ENCODE assay signal across 8 cellular contexts in genomic region chr3:38039101-38039898, GRCh38. TPM values are rescaled to one million over a fixed set of nuclear protein-coding genes. Genes with fewer than 3 reads are reported as not detected.
DNase-seq lines count a peak whose midpoint lies in the region; ATAC-seq and TF ChIP-seq lines count a peak whose summit lies in the region.

Gene DLEC1 (plus strand): TSS chr3:38039208. CDS start chr3:38039226, 18 bp downstream.

- H3K27ac ChIP-seq in HEK293 (ENCODE audit: extremely low read depth, low read depth, low read length) (no peak within 1 kb of the TSS), rectal smooth muscle tissue (ENCODE audit: low read depth, low read length) (no peak within 1 kb of the TSS), vagina (no peak within 1 kb of the TSS)

- peak; percentile 76 for ATAC-seq in activated T-helper 17 cell treated with anti-CD3 and anti-CD28 coated beads, Interleukin-2, amount 50 U/mL, for 72 hours (replicated peaks)
- ATAC-seq in Right ventricle myocardium superior (ENCODE audit: poor library complexity), result peak; percentile 83

- TF ChIP-seq CTCF in GM12864 (IDR thresholded peaks at IDR 0.05; ENCODE audit: low read depth, low read length, missing control alignments) (no peak), HEK293 (tag by site-specific recombination; IDR thresholded peaks at IDR 0.05) (no peak), vagina (IDR thresholded peaks at IDR 0.05) (no peak)

- no peak within 1 kb of the TSS for H3K9ac ChIP-seq in rectal smooth muscle tissue (ENCODE audit: low read length)

- H3K27me3 ChIP-seq in rectal smooth muscle tissue (ENCODE audit: control insufficient read depth, insufficient read depth, low read length) (no peaks in the 10 kb centered on the region), vagina (no peaks in the 10 kb centered on the region)

- H3K27me3 Mint-ChIP-seq in activated T-helper 17 cell treated with anti-CD3 and anti-CD28 coated beads, Interleukin-2, amount 50 U/mL, for 72 hours, result no peaks in the 10 kb centered on the region

- H3K4me3 Mint-ChIP-seq in activated T-helper 17 cell treated with anti-CD3 and anti-CD28 coated beads, Interleukin-2, amount 50 U/mL, for 72 hours, result peak within 1 kb of the TSS; percentile 79

- H3K9me3 ChIP-seq in HEK293 (ENCODE audit: control insufficient read depth, insufficient read depth, low read depth, low read length), result no peaks in the 10 kb centered on the region
- no peaks in the 10 kb centered on the region for H3K9me3 ChIP-seq in vagina

- CTCF ChIA-PET in HEK293 (lab: Yijun Ruan, JAX), result interaction anchor here (0.6 kb wide), 1 partner anchor 107 kb away, joined by 7 read pairs; no protein-coding TSS in a partner anchor

- DNase-seq in GM12864 (ENCODE audit: low read depth), result peak; percentile 52
- peak; percentile 72 for DNase-seq in NCI-H748 (lab: John Stamatoyannopoulos, UW; ENCODE audit: unreplicated experiment)
- peak; percentile 87 for DNase-seq in Right ventricle myocardium superior
- DNase-seq in vagina (ENCODE audit: extremely low spot score in 2 of 2), result no peak
- DNase-seq in NCI-H2171 treated with DMSO at 0.1 percent for 48 hours (lab: John Stamatoyannopoulos, UW), result no peak

- H3K36me3 ChIP-seq in HEK293 (ENCODE audit: control insufficient read depth in 2 of 2, insufficient read depth in 1 of 2, low read length in 2 of 2) (no peaks in the 10 kb centered on the region), rectal smooth muscle tissue (ENCODE audit: control insufficient read depth, insufficient read depth, low read length) (no peaks in the 10 kb centered on the region), vagina (no peaks in the 10 kb centered on the region)

- H3K27ac Mint-ChIP-seq in activated T-helper 17 cell treated with anti-CD3 and anti-CD28 coated beads, Interleukin-2, amount 50 U/mL, for 72 hours, result peak within 1 kb of the TSS; percentile 95

- peaks cover 10% of the 10 kb centered on the region for H3K36me3 Mint-ChIP-seq in activated T-helper 17 cell treated with anti-CD3 and anti-CD28 coated beads, Interleukin-2, amount 50 U/mL, for 72 hours (ENCODE audit: low read depth)

- H3K4me3 ChIP-seq in GM12864 (ENCODE audit: low read depth, low read length), result peak within 1 kb of the TSS; percentile 52
- H3K4me3 ChIP-seq in HEK293 (ENCODE audit: low read depth, low read length), result peak within 1 kb of the TSS; percentile 41
- H3K4me3 ChIP-seq in rectal smooth muscle tissue (ENCODE audit: low read length), result peak within 1 kb of the TSS; percentile 80
- H3K4me3 ChIP-seq in vagina, result peak within 1 kb of the TSS; percentile 42 to 56

- no peaks in the 10 kb centered on the region for H3K4me1 ChIP-seq in HEK293 (ENCODE audit: control insufficient read depth, insufficient read depth, low read length)
- no peaks in the 10 kb centered on the region for H3K4me1 ChIP-seq in rectal smooth muscle tissue (ENCODE audit: control insufficient read depth, insufficient read depth, low read length)
- H3K4me1 ChIP-seq in vagina, result peaks cover 17% of the 10 kb centered on the region

- POLR2A ChIA-PET in HEK293 (lab: Yijun Ruan, JAX), result no interaction called here

- intact Hi-C loops in Right ventricle myocardium superior (cut with DNase I), result no loop called here
- intact Hi-C loops in vagina (cut with DNase I), result no loop called here

- no peak for TF ChIP-seq POLR2A in vagina (IDR thresholded peaks at IDR 0.05)

- H3K4me1 Mint-ChIP-seq in activated T-helper 17 cell treated with anti-CD3 and anti-CD28 coated beads, Interleukin-2, amount 50 U/mL, for 72 hours, result peaks cover 32% of the 10 kb centered on the region

- peaks cover 9% of the 10 kb centered on the region for H3K9me3 Mint-ChIP-seq in activated T-helper 17 cell treated with anti-CD3 and anti-CD28 coated beads, Interleukin-2, amount 50 U/mL, for 72 hours

TF ChIP-seq in HEK293, 187 proteins besides CTCF, POLR2A, EP300 and RAD21:
- no peak for TF ChIP-seq ZNF394 (tag by site-specific recombination; IDR thresholded peaks at IDR 0.05; ENCODE audit: borderline replicate concordance)
- TF ChIP-seq KLF16 (tag by site-specific recombination; IDR thresholded peaks at IDR 0.05), result no peak

RNA-seq across cellular contexts. Expression of gene DLEC1, which starts in this region (rescaled TPM):
- total RNA-seq in activated T-helper 17 cell treated with anti-CD3 and anti-CD28 coated beads, Interleukin-2, amount 50 U/mL, for 72 hours, result 1 to 10 TPM; 1.2 to 2.0 TPM
- total RNA-seq in Right ventricle myocardium superior (0.16 TPM), vagina (0.25 TPM)

Comparison
In these comparisons a context has a peak if more than half of its experiments do, and no peak if none do; other contexts are left out.
1. Peak in DNase-seq and ATAC-seq in Right ventricle myocardium superior; RNA of the gene not detected or under 1 TPM.
2. DNase-seq: peak in GM12864 (single experiment) and NCI-H748 (single experiment); none in vagina (0 of 2) and NCI-H2171 treated with DMSO at 0.1 percent for 48 hours (single experiment).
3. Peak in every context shown above with its lines, with median percentiles within 50 percentile points of each other: H3K4me3 ChIP-seq.